1 cellular context compared by ENCODE assay signal in genomic region chr11:78420796-78421209, GRCh38.
TF ChIP-seq lines count a peak whose summit lies in the region.

No MANE protein-coding gene starts in this region.

TF ChIP-seq in K562, 482 proteins besides CTCF, POLR2A, EP300 and RAD21 (continued from another document):
- no peak for TF ChIP-seq ZNF398 (CRISPR knock-in tag; IDR thresholded peaks at IDR 0.05)
- no peak for TF ChIP-seq ZNF518B (CRISPR knock-in tag; IDR thresholded peaks at IDR 0.05)
- TF ChIP-seq ZNF24 (IDR thresholded peaks at IDR 0.05) = no peak
- TF ChIP-seq SAFB2 (IDR thresholded peaks at IDR 0.05; ENCODE audit: borderline replicate concordance, low read depth, low read length, severe bottlenecking) = no peak
- no peak for TF ChIP-seq MBD2 (IDR thresholded peaks at IDR 0.05; ENCODE audit: borderline replicate concordance, low read depth)
- no peak for TF ChIP-seq NKRF (IDR thresholded peaks at IDR 0.05; ENCODE audit: borderline replicate concordance)
- no peak for TF ChIP-seq ZNF146 (CRISPR knock-in tag; IDR thresholded peaks at IDR 0.05; ENCODE audit: unreplicated experiment)
- TF ChIP-seq ZNF184 (CRISPR knock-in tag; IDR thresholded peaks at IDR 0.05) = no peak
TF ChIP-seq in K562: peak in this region for 4.
